In genomic region chr3:41301548-41301947, GRCh38 we compare ENCODE assay signal across 26 cellular contexts.
DNase-seq lines count a peak whose midpoint lies in the region; ATAC-seq, FAIRE-seq and TF ChIP-seq lines count a peak whose summit lies in the region.
"Had no signal": no experiment of that assay in that cellular context is flagged by ENCODE, and none has a peak within 500 bp of the region (broad histone marks: within the 10 kb centered on the region; RNA-seq: fewer than 3 reads in every experiment).

No MANE protein-coding gene starts in this region.

- H3K79me2 ChIP-seq in PC-3 (ENCODE audit: low read length), result no peaks in the 10 kb centered on the region

- H3K4me2 ChIP-seq in A549 (no peak overlapping the region; the same call in 2 of the 3 replicates), PC-3 (ENCODE audit: low read length) (peak overlapping the region; percentile 17; the same call in 1 of the 2 replicates)

- H3K27ac ChIP-seq in A549 (no peak overlapping the region), PC-3 (ENCODE audit: low read length) (no peak overlapping the region)
- H3K27ac ChIP-seq: SJSA1 had no signal

- no peaks in the 10 kb centered on the region for H3K9me2 ChIP-seq in PC-3 (replicated peaks; ENCODE audit: low read length)

- FAIRE-seq in A549 (lab: Jason Lieb, UNC) (no peak), bronchial epithelial cell (lab: Jason Lieb, UNC) (no peak)
- FAIRE-seq: G401.6, GM12892, H1 had no signal

- BruUV-seq in PC-3 (replicated peaks; lab: Mats Ljungman, UMichigan), result no TSS peak

- intact Hi-C loops in PC-3 (cut with micrococcal nuclease), result loop anchor here (2.0 kb wide), 1 partner anchor 15 kb away; no protein-coding TSS in a partner anchor

- CTCF ChIA-PET in A549 (lab: Yijun Ruan, JAX) (no interaction called here), PC-3 (lab: Charles Lee) (no interaction called here)

- peaks cover 4% of the 10 kb centered on the region for H3K9me3 Mint-ChIP-seq in glutamatergic neuron (ENCODE audit: unreplicated experiment)

- DNase-seq in A549 (ENCODE audit: low read depth in 1 of 2, low spot score in 1 of 2) (no peak), PC-3 (peak; percentile 68), bronchial epithelial cell (ENCODE audit: low read depth) (peak; percentile 58), fibroblast of villous mesenchyme (ENCODE audit: low read depth) (peak; percentile 20), NCI-H146 treated with DMSO at 0.1 percent for 48 hours (lab: John Stamatoyannopoulos, UW; ENCODE audit: unreplicated experiment) (no peak), glutamatergic neuron (no peak), HAP-1 (ENCODE audit: low spot score in 2 of 2) (no peak)
- DNase-seq: 8988T; AML-193; C1 segment of cervical spinal cord; CD8-positive, alpha-beta T cell; Kasumi-1; MG63; NCI-H1092; NCI-H1436; NCI-H1930; NCI-H2227 treated with DMSO at 0.1 percent for 48 hours; NCI-H510A; NK-92 treated with Interleukin-12 subunit alpha and Interleukin-12 subunit beta, amount 100 ng/mL, for 24 hours; SW 1271 had no signal

- H3K9ac ChIP-seq in PC-3 (ENCODE audit: low read length), result no peak overlapping the region

- H3K4me1 ChIP-seq in A549, result peaks cover 4% of the 10 kb centered on the region; the same call in 1 of the 3 replicates
- peaks cover 19% of the 10 kb centered on the region for H3K4me1 ChIP-seq in PC-3 (ENCODE audit: insufficient read depth, low read length)
- no peaks in the 10 kb centered on the region for H3K4me1 ChIP-seq in HAP-1
- H3K4me1 ChIP-seq: SJSA1 had no signal

- H3K36me3 ChIP-seq in PC-3 (ENCODE audit: low read depth, low read length) (no peaks in the 10 kb centered on the region), bronchial epithelial cell (ENCODE audit: control insufficient read depth, insufficient read depth, low read length) (no peaks in the 10 kb centered on the region), HAP-1 (replicated peaks) (no peaks in the 10 kb centered on the region)
- H3K36me3 ChIP-seq: MG63, SJSA1 had no signal

- H3K27me3 ChIP-seq in PC-3 (ENCODE audit: low read length) (no peaks in the 10 kb centered on the region), bronchial epithelial cell (ENCODE audit: control insufficient read depth, insufficient read depth, low read length) (no peaks in the 10 kb centered on the region), HAP-1 (ENCODE audit: low read depth) (no peaks in the 10 kb centered on the region)
- H3K27me3 ChIP-seq: MG63, SJSA1 had no signal

- in situ Hi-C loops in HAP-1 (cut with MboI; ENCODE audit: low sequenced_read_pairs), result no loop called here

- no peaks in the 10 kb centered on the region for H3F3A ChIP-seq in PC-3 (ENCODE audit: low read length, unreplicated experiment)

- H3K4me1 Mint-ChIP-seq in glutamatergic neuron (ENCODE audit: low read depth, unreplicated experiment), result peaks cover 6% of the 10 kb centered on the region

- TF ChIP-seq RAD21 in A549 (conservative IDR thresholded peaks at IDR 0.05 in 1 of 2, IDR thresholded peaks at IDR 0.05 in 1 of 2), result no peak

- 73% methylated on average over 3 of the region's 3 CpGs for WGBS in A549 (ENCODE audit: missing lambda C conversion rate)

- TF ChIP-seq CTCF in A549 (IDR thresholded peaks at IDR 0.05) (no peak), PC-3 (conservative IDR thresholded peaks at IDR 0.05; ENCODE audit: low read depth, low read length) (no peak), bronchial epithelial cell (IDR thresholded peaks at IDR 0.05; ENCODE audit: insufficient read depth, low read length, severe bottlenecking) (no peak), fibroblast of villous mesenchyme (IDR thresholded peaks at IDR 0.05; ENCODE audit: insufficient read depth, low read depth, low read length) (no peak), glutamatergic neuron (IDR thresholded peaks at IDR 0.05; ENCODE audit: partially characterized antibody, unreplicated experiment) (no peak)

- H3K27ac Mint-ChIP-seq in glutamatergic neuron (ENCODE audit: unreplicated experiment), result no peak overlapping the region
- H3K27ac Mint-ChIP-seq: CD8-positive, alpha-beta T cell had no signal

- peaks cover 3% of the 10 kb centered on the region for H3K27me3 Mint-ChIP-seq in glutamatergic neuron (ENCODE audit: unreplicated experiment)

- no peak for TF ChIP-seq EP300 in A549 (IDR thresholded peaks at IDR 0.05)

- ATAC-seq in A549 (no peak), PC-3 (peak; percentile 77), HG02571 (IDR thresholded peaks at IDR 0.05; ENCODE audit: unreplicated experiment) (no peak)
- ATAC-seq: CD8-positive, alpha-beta T cell; Panc1 had no signal

- H3K9me3 ChIP-seq in A549 (no peaks in the 10 kb centered on the region), PC-3 (ENCODE audit: low read length) (no peaks in the 10 kb centered on the region), HAP-1 (no peaks in the 10 kb centered on the region; the same call in 1 of the 2 replicates)
- H3K9me3 ChIP-seq: MG63, SJSA1 had no signal

- no peaks in the 10 kb centered on the region for H4K20me1 ChIP-seq in PC-3 (ENCODE audit: low read length)

- H3K4me3 ChIP-seq in A549 (no peak overlapping the region), PC-3 (ENCODE audit: low read length) (no peak overlapping the region), bronchial epithelial cell (ENCODE audit: low read depth, low read length) (no peak overlapping the region), fibroblast of villous mesenchyme (ENCODE audit: low read depth, low read length) (no peak overlapping the region), HAP-1 (no peak overlapping the region)
- H3K4me3 ChIP-seq: MG63, SJSA1 had no signal

- H2AFZ ChIP-seq in PC-3 (ENCODE audit: low read length), result no peak overlapping the region

- POLR2A ChIA-PET in A549 (lab: Yijun Ruan, JAX), result no interaction called here
- POLR2A ChIA-PET in PC-3 (lab: Charles Lee; ENCODE audit: unreplicated experiment), result no interaction called here

- no peak for TF ChIP-seq POLR2A in A549 (IDR thresholded peaks at IDR 0.05; ENCODE audit: low read length)

- H3K36me3 Mint-ChIP-seq in glutamatergic neuron (ENCODE audit: unreplicated experiment), result peaks cover 10% of the 10 kb centered on the region
- H3K36me3 Mint-ChIP-seq: CD8-positive, alpha-beta T cell had no signal

- no peak overlapping the region for H3K4me3 Mint-ChIP-seq in glutamatergic neuron (ENCODE audit: unreplicated experiment)
- H3K4me3 Mint-ChIP-seq: CD8-positive, alpha-beta T cell had no signal

TF ChIP-seq in A549, 52 proteins besides CTCF, POLR2A, EP300 and RAD21:
- no peak for TF ChIP-seq FOSL2 (IDR thresholded peaks at IDR 0.05)
- 0 out of 2 replicates have a peak, but pooled peaks have one; percentile 4 for TF ChIP-seq FOSL2 (CRISPR knock-in tag; IDR thresholded peaks at IDR 0.05)
- no peak for TF ChIP-seq MAZ (IDR thresholded peaks at IDR 0.05; ENCODE audit: borderline replicate concordance, low read depth, low read length)

Comparison
In these comparisons a context has a peak if more than half of its experiments do, and no peak if none do; other contexts are left out.
1. DNase-seq: peak in PC-3 (single experiment), bronchial epithelial cell (single experiment) and fibroblast of villous mesenchyme (single experiment); none in A549 (0 of 2), NCI-H146 treated with DMSO at 0.1 percent for 48 hours (single experiment), glutamatergic neuron (single experiment) and HAP-1 (0 of 2).